In the genomic region with DNA sequence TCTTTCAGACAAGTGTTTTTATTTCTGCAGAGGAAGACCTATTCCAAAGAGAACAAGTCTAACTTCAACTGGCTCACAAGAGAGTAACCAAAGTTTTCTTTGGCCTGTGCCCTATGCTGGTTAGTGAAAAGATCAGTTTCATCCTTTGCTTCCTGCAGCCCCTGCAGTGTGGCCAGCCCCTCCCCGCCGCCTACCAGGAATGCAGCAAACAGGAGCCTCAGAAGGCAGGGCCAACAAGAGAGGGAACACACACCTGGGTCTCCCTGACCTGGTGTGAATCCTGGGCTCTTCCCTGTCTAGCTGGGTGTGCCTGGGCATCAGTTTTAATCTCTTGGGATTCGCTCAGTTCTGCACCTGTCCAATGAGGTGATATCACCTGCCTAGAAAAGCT, we compare ENCODE assay signal across 19 cellular contexts. TPM values are rescaled to one million over a fixed set of nuclear protein-coding genes. Genes with fewer than 3 reads are reported as not detected.
DNase-seq lines count a peak whose midpoint lies in the region; ATAC-seq and TF ChIP-seq lines count a peak whose summit lies in the region.
"Had no signal": no experiment of that assay in that cellular context is flagged by ENCODE, and none has a peak within 500 bp of the region (broad histone marks: within the 10 kb centered on the region; RNA-seq: fewer than 3 reads in every experiment).

No MANE protein-coding gene starts in this region.

- H3K4me3 Mint-ChIP-seq in activated CD4-positive, alpha-beta memory T cell treated with anti-CD3 and anti-CD28 coated beads, Interleukin-2, amount 10 ng/mL, durations not matched to agents 7 days and 5 days = no peak overlapping the region
- no peak overlapping the region for H3K4me3 Mint-ChIP-seq in activated CD4-positive, alpha-beta memory T cell treated with anti-CD3 and anti-CD28 coated beads for 36 hours
- no peak overlapping the region for H3K4me3 Mint-ChIP-seq in activated T-helper 17 cell treated with anti-CD3 and anti-CD28 coated beads, Interleukin-2, amount 50 U/mL, for 72 hours
- no peak overlapping the region for H3K4me3 Mint-ChIP-seq in naive thymus-derived CD8-positive, alpha-beta T cell
- no peak overlapping the region for H3K4me3 Mint-ChIP-seq in activated naive CD4-positive, alpha-beta T cell treated with anti-CD3 and anti-CD28 coated beads for 36 hours
- H3K4me3 Mint-ChIP-seq in MCF 10A (ENCODE audit: unreplicated experiment) = no peak overlapping the region
- H3K4me3 Mint-ChIP-seq: CD14-positive monocyte, IgD-negative memory B cell had no signal

- no peak overlapping the region for H3K27ac ChIP-seq in upper lobe of right lung

- DNase-seq in activated CD4-positive, alpha-beta memory T cell treated with anti-CD3 and anti-CD28 coated beads, Interleukin-2, amount 10 ng/mL, durations not matched to agents 7 days and 5 days = no peak
- DNase-seq in activated CD4-positive, alpha-beta memory T cell treated with anti-CD3 and anti-CD28 coated beads for 36 hours = no peak
- no peak for DNase-seq in naive thymus-derived CD8-positive, alpha-beta T cell
- DNase-seq in upper lobe of right lung (peak; percentile 15), ACHN (no peak), MCF 10A (ENCODE audit: unreplicated experiment) (no peak)
- no peak for DNase-seq in activated naive CD4-positive, alpha-beta T cell treated with anti-CD3 and anti-CD28 coated beads for 36 hours
- DNase-seq: DMS79 treated with DMSO at 0.1 percent for 48 hours; GOT3; MV-4-11; NCI-H1436; NCI-H2081; NCI-H69; NK-92 treated with Interleukin-12 subunit alpha and Interleukin-12 subunit beta, amount 100 ng/mL, for 24 hours; OCI-M1; RPMI8226 had no signal

- H3K4me1 ChIP-seq in upper lobe of right lung = peaks cover 15% of the 10 kb centered on the region

- peak overlapping the region; percentile 12 for H3K27ac Mint-ChIP-seq in activated CD4-positive, alpha-beta memory T cell treated with anti-CD3 and anti-CD28 coated beads, Interleukin-2, amount 10 ng/mL, durations not matched to agents 7 days and 5 days
- H3K27ac Mint-ChIP-seq in activated CD4-positive, alpha-beta memory T cell treated with anti-CD3 and anti-CD28 coated beads for 36 hours = no peak overlapping the region
- H3K27ac Mint-ChIP-seq in activated T-helper 17 cell treated with anti-CD3 and anti-CD28 coated beads, Interleukin-2, amount 50 U/mL, for 72 hours = peak overlapping the region; percentile 7
- H3K27ac Mint-ChIP-seq in naive thymus-derived CD8-positive, alpha-beta T cell = peak overlapping the region in 6 of 10 donors; percentile 23 to 87 (median 72)
- no peak overlapping the region for H3K27ac Mint-ChIP-seq in activated naive CD4-positive, alpha-beta T cell treated with anti-CD3 and anti-CD28 coated beads for 36 hours
- H3K27ac Mint-ChIP-seq in MCF 10A (ENCODE audit: low read depth, unreplicated experiment) = no peak overlapping the region

- intact Hi-C loops in activated CD4-positive, alpha-beta memory T cell treated with anti-CD3 and anti-CD28 coated beads for 36 hours (cut with micrococcal nuclease) = no loop called here
- intact Hi-C loops in upper lobe of right lung (cut with DNase I) = loop anchor here (5.0 kb wide), 1 partner anchor 42 kb away; no protein-coding TSS in a partner anchor
- intact Hi-C loops in activated naive CD4-positive, alpha-beta T cell treated with anti-CD3 and anti-CD28 coated beads for 36 hours (cut with micrococcal nuclease) = no loop called here
- intact Hi-C loops in MCF 10A (cut with micrococcal nuclease) = no loop called here

- TF ChIP-seq CTCF in upper lobe of right lung (IDR thresholded peaks at IDR 0.05) (no peak), MCF 10A (IDR thresholded peaks at IDR 0.05; ENCODE audit: unreplicated experiment) (no peak)

- no peak for ATAC-seq in activated T-helper 17 cell treated with anti-CD3 and anti-CD28 coated beads, Interleukin-2, amount 50 U/mL, for 72 hours (replicated peaks)
- ATAC-seq in naive thymus-derived CD8-positive, alpha-beta T cell = no peak
- ATAC-seq in upper lobe of right lung = no peak

- no peaks in the 10 kb centered on the region for H3K9me3 Mint-ChIP-seq in activated CD4-positive, alpha-beta memory T cell treated with anti-CD3 and anti-CD28 coated beads, Interleukin-2, amount 10 ng/mL, durations not matched to agents 7 days and 5 days
- H3K9me3 Mint-ChIP-seq in activated CD4-positive, alpha-beta memory T cell treated with anti-CD3 and anti-CD28 coated beads for 36 hours = no peaks in the 10 kb centered on the region
- H3K9me3 Mint-ChIP-seq in activated T-helper 17 cell treated with anti-CD3 and anti-CD28 coated beads, Interleukin-2, amount 50 U/mL, for 72 hours = no peaks in the 10 kb centered on the region
- H3K9me3 Mint-ChIP-seq in naive thymus-derived CD8-positive, alpha-beta T cell = no peaks in the 10 kb centered on the region
- no peaks in the 10 kb centered on the region for H3K9me3 Mint-ChIP-seq in activated naive CD4-positive, alpha-beta T cell treated with anti-CD3 and anti-CD28 coated beads for 36 hours
- no peaks in the 10 kb centered on the region for H3K9me3 Mint-ChIP-seq in MCF 10A (ENCODE audit: unreplicated experiment)
- H3K9me3 Mint-ChIP-seq: CD14-positive monocyte, IgD-negative memory B cell had no signal

- H3K36me3 Mint-ChIP-seq in activated CD4-positive, alpha-beta memory T cell treated with anti-CD3 and anti-CD28 coated beads, Interleukin-2, amount 10 ng/mL, durations not matched to agents 7 days and 5 days (ENCODE audit: low read depth) = peaks cover 42% of the 10 kb centered on the region
- peaks cover 10% of the 10 kb centered on the region for H3K36me3 Mint-ChIP-seq in activated CD4-positive, alpha-beta memory T cell treated with anti-CD3 and anti-CD28 coated beads for 36 hours
- peaks cover 23% of the 10 kb centered on the region for H3K36me3 Mint-ChIP-seq in activated T-helper 17 cell treated with anti-CD3 and anti-CD28 coated beads, Interleukin-2, amount 50 U/mL, for 72 hours (ENCODE audit: low read depth)
- H3K36me3 Mint-ChIP-seq in naive thymus-derived CD8-positive, alpha-beta T cell = peaks cover 0 to 39% (median 18%) of the 10 kb centered on the region in 3 donors
- peaks cover 7% of the 10 kb centered on the region for H3K36me3 Mint-ChIP-seq in activated naive CD4-positive, alpha-beta T cell treated with anti-CD3 and anti-CD28 coated beads for 36 hours (ENCODE audit: low read depth)
- peaks cover 48% of the 10 kb centered on the region for H3K36me3 Mint-ChIP-seq in MCF 10A (ENCODE audit: insufficient read depth, unreplicated experiment)

- no peaks in the 10 kb centered on the region for H3K27me3 Mint-ChIP-seq in activated CD4-positive, alpha-beta memory T cell treated with anti-CD3 and anti-CD28 coated beads, Interleukin-2, amount 10 ng/mL, durations not matched to agents 7 days and 5 days
- no peaks in the 10 kb centered on the region for H3K27me3 Mint-ChIP-seq in activated CD4-positive, alpha-beta memory T cell treated with anti-CD3 and anti-CD28 coated beads for 36 hours
- H3K27me3 Mint-ChIP-seq in activated T-helper 17 cell treated with anti-CD3 and anti-CD28 coated beads, Interleukin-2, amount 50 U/mL, for 72 hours = no peaks in the 10 kb centered on the region
- H3K27me3 Mint-ChIP-seq in naive thymus-derived CD8-positive, alpha-beta T cell = no peaks in the 10 kb centered on the region
- H3K27me3 Mint-ChIP-seq in activated naive CD4-positive, alpha-beta T cell treated with anti-CD3 and anti-CD28 coated beads for 36 hours (ENCODE audit: low read depth) = no peaks in the 10 kb centered on the region
- no peaks in the 10 kb centered on the region for H3K27me3 Mint-ChIP-seq in MCF 10A (ENCODE audit: insufficient read depth, unreplicated experiment)
- H3K27me3 Mint-ChIP-seq: IgD-negative memory B cell had no signal

- no peaks in the 10 kb centered on the region for H3K9me3 ChIP-seq in upper lobe of right lung

- H3K4me1 Mint-ChIP-seq in activated CD4-positive, alpha-beta memory T cell treated with anti-CD3 and anti-CD28 coated beads, Interleukin-2, amount 10 ng/mL, durations not matched to agents 7 days and 5 days = peaks cover 33% of the 10 kb centered on the region
- peaks cover 38% of the 10 kb centered on the region for H3K4me1 Mint-ChIP-seq in activated CD4-positive, alpha-beta memory T cell treated with anti-CD3 and anti-CD28 coated beads for 36 hours (ENCODE audit: low read depth)
- H3K4me1 Mint-ChIP-seq in activated T-helper 17 cell treated with anti-CD3 and anti-CD28 coated beads, Interleukin-2, amount 50 U/mL, for 72 hours = peaks cover 26% of the 10 kb centered on the region
- peaks cover 32 to 68% (median 54%) of the 10 kb centered on the region in 4 donors for H3K4me1 Mint-ChIP-seq in naive thymus-derived CD8-positive, alpha-beta T cell
- H3K4me1 Mint-ChIP-seq in activated naive CD4-positive, alpha-beta T cell treated with anti-CD3 and anti-CD28 coated beads for 36 hours (ENCODE audit: low read depth) = peaks cover 40% of the 10 kb centered on the region
- no peaks in the 10 kb centered on the region for H3K4me1 Mint-ChIP-seq in MCF 10A (ENCODE audit: insufficient read depth, unreplicated experiment)

- H3K27me3 ChIP-seq in upper lobe of right lung = no peaks in the 10 kb centered on the region

- CTCF ChIA-PET in activated CD4-positive, alpha-beta memory T cell treated with anti-CD3 and anti-CD28 coated beads, Interleukin-2, amount 10 ng/mL, durations not matched to agents 7 days and 5 days (lab: Charles Lee) = no interaction called here
- CTCF ChIA-PET in activated CD4-positive, alpha-beta memory T cell treated with anti-CD3 and anti-CD28 coated beads for 36 hours (lab: Charles Lee) = no interaction called here
- CTCF ChIA-PET in activated naive CD4-positive, alpha-beta T cell treated with anti-CD3 and anti-CD28 coated beads for 36 hours (lab: Charles Lee) = no interaction called here
- CTCF ChIA-PET in MCF 10A (lab: Yijun Ruan, JAX) = interaction anchor here (0.5 to 0.6 kb wide), 2 partner anchors 11 to 282 kb away, joined by 3 read pairs; no protein-coding TSS in a partner anchor

- H3K4me3 ChIP-seq in upper lobe of right lung = no peak overlapping the region

- H3K36me3 ChIP-seq in upper lobe of right lung = peaks cover 23% of the 10 kb centered on the region

- POLR2A ChIA-PET in activated CD4-positive, alpha-beta memory T cell treated with anti-CD3 and anti-CD28 coated beads, Interleukin-2, amount 10 ng/mL, durations not matched to agents 7 days and 5 days (lab: Charles Lee) = no interaction called here
- POLR2A ChIA-PET in activated CD4-positive, alpha-beta memory T cell treated with anti-CD3 and anti-CD28 coated beads for 36 hours (lab: Charles Lee) = no interaction called here
- POLR2A ChIA-PET in naive thymus-derived CD8-positive, alpha-beta T cell (lab: Charles Lee) = interaction anchor here (0.9 to 1.3 kb wide), 3 partner anchors 48 to 242 kb away, joined by 3 to 4 read pairs (median 3); a partner anchor contains a TSS
- POLR2A ChIA-PET in MCF 10A (lab: Yijun Ruan, JAX) = no interaction called here

- in situ Hi-C loops in ACHN (cut with HindIII; ENCODE audit: low pct_ligation_motif_present, low pct_unique_long_range_greater_than_20kb, low sequenced_read_pairs) = no loop called here

- BruUV-seq in MCF 10A (replicated peaks; lab: Mats Ljungman, UMichigan) = no TSS peak

RNA-seq across cellular contexts. Expression of a gene that starts 21.5 kb away (rescaled TPM):
- total RNA-seq in activated CD4-positive, alpha-beta memory T cell treated with anti-CD3 and anti-CD28 coated beads, Interleukin-2, amount 10 ng/mL, durations not matched to agents 7 days and 5 days = 1 to 10 TPM; 1.1 to 1.2 TPM
- total RNA-seq in activated CD4-positive, alpha-beta memory T cell treated with anti-CD3 and anti-CD28 coated beads for 36 hours = under 1 TPM; 0.43 to 0.70 TPM
- 1 to 10 TPM in 1 of 2 donors, under 1 TPM in 1; 0.43 to 1.5 TPM for total RNA-seq in activated T-helper 17 cell treated with anti-CD3 and anti-CD28 coated beads, Interleukin-2, amount 50 U/mL, for 72 hours
- total RNA-seq in naive thymus-derived CD8-positive, alpha-beta T cell = 1 to 10 TPM; 2.9 to 3.1 TPM
- polyA plus RNA-seq in naive thymus-derived CD8-positive, alpha-beta T cell = under 1 TPM; 0.07 to 0.51 (median 0.10) TPM
- 24.0 TPM for total RNA-seq in upper lobe of right lung
- total RNA-seq in activated naive CD4-positive, alpha-beta T cell treated with anti-CD3 and anti-CD28 coated beads for 36 hours = under 1 TPM; 0.21 to 0.30 TPM
- total RNA-seq in MCF 10A (2022) = 0.35 and 0.88 TPM in 2 replicates

RNA-seq across cellular contexts. Expression of a gene that starts 36.4 kb away (rescaled TPM):
- total RNA-seq in activated CD4-positive, alpha-beta memory T cell treated with anti-CD3 and anti-CD28 coated beads, Interleukin-2, amount 10 ng/mL, durations not matched to agents 7 days and 5 days = 10 to 100 TPM; 31.1 to 32.8 TPM
- 10 to 100 TPM; 23.3 to 25.5 TPM for total RNA-seq in activated CD4-positive, alpha-beta memory T cell treated with anti-CD3 and anti-CD28 coated beads for 36 hours
- total RNA-seq in activated T-helper 17 cell treated with anti-CD3 and anti-CD28 coated beads, Interleukin-2, amount 50 U/mL, for 72 hours = 10 to 100 TPM; 19.3 to 22.4 TPM
- 10 to 100 TPM; 65.0 to 71.9 TPM for total RNA-seq in naive thymus-derived CD8-positive, alpha-beta T cell
- polyA plus RNA-seq in naive thymus-derived CD8-positive, alpha-beta T cell = 10 to 100 TPM; 16.1 to 25.4 (median 20.0) TPM
- total RNA-seq in upper lobe of right lung = 23.3 TPM
- total RNA-seq in activated naive CD4-positive, alpha-beta T cell treated with anti-CD3 and anti-CD28 coated beads for 36 hours = 10 to 100 TPM; 10.1 to 11.7 TPM
- total RNA-seq in MCF 10A (2022) = 14.7 and 20.9 TPM in 2 replicates

RNA-seq across cellular contexts. Expression of a gene that starts 48.3 kb away (rescaled TPM):
- 100 to 1,000 TPM; 168 TPM for total RNA-seq in activated CD4-positive, alpha-beta memory T cell treated with anti-CD3 and anti-CD28 coated beads, Interleukin-2, amount 10 ng/mL, durations not matched to agents 7 days and 5 days
- total RNA-seq in activated CD4-positive, alpha-beta memory T cell treated with anti-CD3 and anti-CD28 coated beads for 36 hours = 10 to 100 TPM; 93.3 to 97.4 TPM
- 100 to 1,000 TPM; 115 to 118 TPM for total RNA-seq in activated T-helper 17 cell treated with anti-CD3 and anti-CD28 coated beads, Interleukin-2, amount 50 U/mL, for 72 hours
- total RNA-seq in naive thymus-derived CD8-positive, alpha-beta T cell = 100 to 1,000 TPM; 308 to 327 TPM
- 10 to 100 TPM; 25.4 to 85.2 (median 38.2) TPM for polyA plus RNA-seq in naive thymus-derived CD8-positive, alpha-beta T cell
- 96.9 TPM for total RNA-seq in upper lobe of right lung
- 100 to 1,000 TPM in 1 of 2 experiments, 10 to 100 TPM in 1; 94.7 to 108 TPM for total RNA-seq in activated naive CD4-positive, alpha-beta T cell treated with anti-CD3 and anti-CD28 coated beads for 36 hours
- 122 TPM in 2 replicates for total RNA-seq in MCF 10A (2022)

Comparison
In these comparisons a context has a peak if more than half of its experiments do, and no peak if none do; other contexts are left out.
1. H3K27ac Mint-ChIP-seq: peak in activated CD4-positive, alpha-beta memory T cell treated with anti-CD3 and anti-CD28 coated beads, Interleukin-2, amount 10 ng/mL, durations not matched to agents 7 days and 5 days (single experiment), activated T-helper 17 cell treated with anti-CD3 and anti-CD28 coated beads, Interleukin-2, amount 50 U/mL, for 72 hours (single experiment) and naive thymus-derived CD8-positive, alpha-beta T cell (6 of 10); none in activated CD4-positive, alpha-beta memory T cell treated with anti-CD3 and anti-CD28 coated beads for 36 hours (single experiment), activated naive CD4-positive, alpha-beta T cell treated with anti-CD3 and anti-CD28 coated beads for 36 hours (single experiment) and MCF 10A (single experiment).